Comparison of ENCODE assay signal across 8 cellular contexts in the genomic region with DNA sequence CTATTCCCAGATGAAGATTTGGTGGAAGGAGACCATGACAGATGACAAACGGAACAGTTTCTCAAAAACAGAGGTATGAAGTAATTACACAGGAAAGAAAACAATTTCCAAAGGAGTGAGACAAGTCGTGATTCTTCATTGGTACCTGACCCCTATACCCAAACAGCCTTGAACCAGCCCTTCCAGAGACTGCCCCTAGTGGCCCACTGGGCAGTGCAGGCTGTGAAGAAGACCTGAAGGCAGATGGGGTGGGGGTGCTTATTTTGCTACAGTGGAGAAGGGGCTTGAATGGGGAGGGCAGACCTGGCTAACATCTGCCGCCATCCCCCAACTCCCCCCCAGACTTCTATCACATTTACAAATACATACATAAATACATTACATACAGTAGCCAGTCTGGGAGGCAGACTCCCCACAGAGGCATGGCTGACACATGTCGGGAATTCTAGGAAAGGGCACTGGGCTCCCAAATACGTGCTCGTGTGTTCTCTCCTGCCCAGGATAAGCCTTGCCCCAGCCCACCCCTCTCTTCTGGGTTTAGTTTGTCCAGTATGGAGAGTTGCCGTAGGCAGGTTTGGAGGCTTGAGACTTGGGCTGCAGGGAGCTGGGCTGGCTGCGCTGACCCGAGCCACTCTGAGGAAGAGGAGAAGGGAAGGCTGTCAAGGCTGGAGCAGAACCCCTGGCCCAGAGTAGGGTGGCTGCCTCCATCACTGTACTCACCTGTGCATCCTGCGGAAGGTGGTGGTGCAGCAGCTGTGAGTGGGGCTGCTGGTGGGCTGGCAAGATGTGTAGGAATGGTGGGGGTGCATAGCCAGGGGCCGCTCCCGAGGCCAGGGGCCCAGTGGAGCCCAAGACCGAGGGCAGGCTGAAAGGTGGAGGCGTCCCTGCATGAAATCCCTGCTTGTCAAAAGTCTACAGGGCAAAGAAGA.
DNase-seq lines count a peak whose midpoint lies in the region; ATAC-seq and TF ChIP-seq lines count a peak whose summit lies in the region.

No MANE protein-coding gene starts in this region.

- no peaks in the 10 kb centered on the region for H3K4me1 Mint-ChIP-seq in mesothelial cell of epicardium

- H3K9me3 Mint-ChIP-seq in mesothelial cell of epicardium, result no peaks in the 10 kb centered on the region

- no peak overlapping the region for H3K4me3 Mint-ChIP-seq in mesothelial cell of epicardium

- peak; percentile 90 for TF ChIP-seq CTCF in astrocyte of the cerebellum (IDR thresholded peaks at IDR 0.05; ENCODE audit: low read depth, low read length, missing control alignments)
- TF ChIP-seq CTCF in mesothelial cell of epicardium (IDR thresholded peaks at IDR 0.05; ENCODE audit: unreplicated experiment), result peak; percentile 31

- peak; percentile 15 for DNase-seq in activated T-cell treated with anti-CD3 and anti-CD28 coated beads for 1 hour (ENCODE audit: low read depth)
- DNase-seq in activated T-cell treated with anti-CD3 and anti-CD28 coated beads for 4 hours, result no peak
- peak; percentile 65 for DNase-seq in NAMALWA (ENCODE audit: low spot score)
- no peak for DNase-seq in astrocyte of the cerebellum (ENCODE audit: low read depth)
- no peak for DNase-seq in mesothelial cell of epicardium (ENCODE audit: low spot score in 2 of 2, unreplicated experiment in 2 of 2)
- DNase-seq in G401 (ENCODE audit: low spot score), result no peak
- DNase-seq in OCI-M2 (lab: John Stamatoyannopoulos, UW; ENCODE audit: unreplicated experiment), result no peak

- in situ Hi-C loops in astrocyte of the cerebellum (cut with HindIII; ENCODE audit: low sequenced_read_pairs) (no loop called here), G401 (cut with HindIII; ENCODE audit: low sequenced_read_pairs) (no loop called here)

- H3K4me3 ChIP-seq in astrocyte of the cerebellum (ENCODE audit: low read depth, low read length), result no peak overlapping the region

- no peak for ATAC-seq in GM21526 (IDR thresholded peaks at IDR 0.05; ENCODE audit: low FRiP score, unreplicated experiment)

- H3K27me3 Mint-ChIP-seq in mesothelial cell of epicardium (ENCODE audit: low read depth), result no peaks in the 10 kb centered on the region

- H3K36me3 Mint-ChIP-seq in mesothelial cell of epicardium, result peaks cover 25% of the 10 kb centered on the region

- no peak overlapping the region for H3K27ac Mint-ChIP-seq in mesothelial cell of epicardium

Comparison
In these comparisons a context has a peak if more than half of its experiments do, and no peak if none do; other contexts are left out.
1. DNase-seq: peak in activated T-cell treated with anti-CD3 and anti-CD28 coated beads for 1 hour (single experiment) and NAMALWA (single experiment); none in activated T-cell treated with anti-CD3 and anti-CD28 coated beads for 4 hours (single experiment), astrocyte of the cerebellum (single experiment), mesothelial cell of epicardium (0 of 2), G401 (single experiment) and OCI-M2 (single experiment).